Comparison of ENCODE assay signal across 8 cellular contexts in genomic region chr7:107890493-107890961, GRCh38. TPM values are rescaled to one million over a fixed set of nuclear protein-coding genes. Genes with fewer than 3 reads are reported as not detected.
DNase-seq lines count a peak whose midpoint lies in the region; ATAC-seq and TF ChIP-seq lines count a peak whose summit lies in the region.

No MANE protein-coding gene starts in this region.

- peak; percentile 49 for DNase-seq in NCI-H748 (lab: John Stamatoyannopoulos, UW; ENCODE audit: unreplicated experiment)
- DNase-seq in NCI-H748 treated with DMSO at 0.1 percent for 48 hours (lab: John Stamatoyannopoulos, UW) = no peak
- peak in 1 of 2 donors; percentile 4 for DNase-seq in cardiac muscle cell (ENCODE audit: low read depth in 1 of 2, low spot score in 1 of 2)
- DNase-seq in gastrocnemius medialis = no peak
- DNase-seq in A172 (ENCODE audit: low spot score) = no peak
- DNase-seq in NCI-H1694 (lab: John Stamatoyannopoulos, UW) = no peak

- H3K4me3 ChIP-seq in WI38 (ENCODE audit: low read depth, low read length) (peak overlapping the region; percentile 84), cardiac muscle cell (peak overlapping the region; percentile 70), gastrocnemius medialis (peak overlapping the region; percentile 68 to 90 (median 84))

- intact Hi-C loops in gastrocnemius medialis (cut with DNase I; ENCODE audit: low total_unique reads) = loop anchor here (5.0 to 10.0 kb wide), 4 partner anchors 84 to 1606 kb away; partner anchors contain the start of genes BCAP29, HBP1 and NAMPT

- no peak for TF ChIP-seq POLR2A in gastrocnemius medialis (IDR thresholded peaks at IDR 0.05)

- H3K27ac ChIP-seq in cardiac muscle cell (peak overlapping the region; percentile 99), gastrocnemius medialis (peak overlapping the region; percentile 93 to 98 (median 96))

- H3K4me1 ChIP-seq in cardiac muscle cell (ENCODE audit: low read depth) (peaks cover 12% of the 10 kb centered on the region), gastrocnemius medialis (peaks cover 36 to 38% of the 10 kb centered on the region in 2 donors)

- H3K27me3 ChIP-seq in cardiac muscle cell (peaks cover 8% of the 10 kb centered on the region), gastrocnemius medialis (no peaks in the 10 kb centered on the region)

- TF ChIP-seq CTCF in WI38 (IDR thresholded peaks at IDR 0.05; ENCODE audit: low read depth, low read length) = no peak
- TF ChIP-seq CTCF in cardiac muscle cell (IDR thresholded peaks at IDR 0.05; ENCODE audit: low read depth, low read length) = no peak
- no peak for TF ChIP-seq CTCF in gastrocnemius medialis (IDR thresholded peaks at IDR 0.05 in 4 of 5, conservative IDR thresholded peaks at IDR 0.05 in 1 of 5)

- ATAC-seq in HG02943 (IDR thresholded peaks at IDR 0.05; ENCODE audit: low read depth, unreplicated experiment) (peak; percentile 3), gastrocnemius medialis (peak; percentile 21 to 33)

- H3K9me3 ChIP-seq in cardiac muscle cell (ENCODE audit: low read depth) (no peaks in the 10 kb centered on the region), gastrocnemius medialis (no peaks in the 10 kb centered on the region)

- in situ Hi-C loops in gastrocnemius medialis (cut with MboI; ENCODE audit: low sequenced_read_pairs in 4 of 4) = loop anchor here in 3 of 4 donors (25.0 kb wide), 4 partner anchors 303 to 728 kb away; partner anchors contain the start of genes BCAP29 (in 2 of the 3), GPR22 (in 1 of the 3) and HBP1 (in 1 of the 3)

- peaks cover 9% of the 10 kb centered on the region for H3K36me3 ChIP-seq in cardiac muscle cell
- peaks cover 0 to 4% of the 10 kb centered on the region in 2 donors for H3K36me3 ChIP-seq in gastrocnemius medialis

RNA-seq across cellular contexts. Expression of gene DLD, which starts 0.5 kb away (rescaled TPM):
- total RNA-seq in cardiac muscle cell (112 and 250 TPM in 2 replicates), gastrocnemius medialis (100 to 1,000 TPM; 110 to 157 (median 146) TPM)
- polyA plus RNA-seq in cardiac muscle cell = 175 and 199 TPM in 2 replicates
- 128 and 363 TPM in 2 replicates for total RNA-seq in A172 (2014; rRNA removed; shearing (Covaris generic))
